In the genomic region with DNA sequence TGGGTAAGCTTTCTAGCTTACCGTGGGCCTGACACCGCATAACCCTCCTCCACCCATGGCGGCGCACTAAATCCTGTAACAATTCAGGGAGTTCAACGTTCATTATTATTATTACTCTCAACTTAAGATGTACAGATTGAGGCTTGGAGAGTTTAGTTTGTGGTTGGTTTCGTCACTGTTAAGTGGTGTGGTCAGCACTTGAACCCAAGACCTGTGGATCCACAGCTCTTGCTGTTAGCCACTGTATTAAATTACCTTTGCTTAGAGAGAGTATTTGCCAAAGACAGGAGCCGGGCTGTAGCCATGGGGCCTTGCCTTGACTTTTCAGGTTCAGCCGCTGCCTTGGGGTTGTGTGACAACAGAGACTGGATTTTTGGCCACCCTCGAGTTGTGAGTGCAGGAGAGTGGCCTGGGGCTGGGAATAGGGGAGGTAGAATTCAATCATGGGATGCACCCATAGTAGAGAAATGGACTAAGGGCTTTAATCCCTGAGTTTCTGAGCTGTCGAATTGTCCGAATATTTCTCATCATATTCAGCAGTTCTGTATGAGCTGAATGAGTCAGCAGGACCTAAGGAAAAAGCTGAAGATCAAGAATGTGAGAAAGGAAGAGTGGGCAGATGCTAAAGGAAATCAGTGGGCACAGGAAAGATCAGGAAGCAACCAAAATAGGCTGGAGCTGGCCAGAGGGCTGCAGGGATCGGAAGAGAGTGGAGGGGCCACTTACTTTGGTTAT, we compare ENCODE assay signal across 10 cellular contexts. TPM values are rescaled to one million over a fixed set of nuclear protein-coding genes. Genes with fewer than 3 reads are reported as not detected.
DNase-seq lines count a peak whose midpoint lies in the region; ATAC-seq and TF ChIP-seq lines count a peak whose summit lies in the region.
"Had no signal": no experiment of that assay in that cellular context is flagged by ENCODE, and none has a peak within 500 bp of the region (broad histone marks: within the 10 kb centered on the region; RNA-seq: fewer than 3 reads in every experiment).

No MANE protein-coding gene starts in this region.

- peaks cover 39 to 75% of the 10 kb centered on the region in 2 experiments for H3K79me1 ChIP-seq in IMR-90 (ENCODE audit: low read depth in 1 of 2, low read length in 2 of 2)

- H3K9me1 ChIP-seq in IMR-90 (ENCODE audit: insufficient read depth, low read length) = peaks cover 38% of the 10 kb centered on the region

- H2AFZ ChIP-seq in IMR-90 (replicated peaks; ENCODE audit: low read length, poor library complexity) = peak overlapping the region; percentile 38

- H4K91ac ChIP-seq in IMR-90 (ENCODE audit: insufficient read depth, low read depth, low read length) = peak overlapping the region; percentile 89

- WGBS in IMR-90 (ENCODE audit: extremely low coverage in 2 of 2, insufficient read length in 1 of 2), 2 experiments = 63% methylated on average over 2 of the region's 12 CpGs; no CpG with 5 or more reads in 1 of the 2 experiments
- 76 to 83% methylated on average over 6 of the region's 12 CpGs for WGBS in mesodermal cell (ENCODE audit: insufficient coverage in 2 of 2), 2 experiments

- H3K4me1 Mint-ChIP-seq in chondrocyte (ENCODE audit: low read depth) = peaks cover 76% of the 10 kb centered on the region

- TF ChIP-seq RAD21 in IMR-90 (IDR thresholded peaks at IDR 0.05; ENCODE audit: low read length) = no peak

- peak overlapping the region; percentile 42 for H3K9ac ChIP-seq in IMR-90 (ENCODE audit: low read depth, low read length)
- H3K9ac ChIP-seq: KMS-11 had no signal

- no peak for TF ChIP-seq POLR2A in IMR-90 (IDR thresholded peaks at IDR 0.05; ENCODE audit: low read depth, low read length)

- H2BK120ac ChIP-seq in IMR-90 (ENCODE audit: low read depth, low read length) = peak overlapping the region; percentile 96

- DNase-seq in AG10803 (ENCODE audit: low read depth) (peak; percentile 86), IMR-90 (peak; percentile 93), chondrocyte (ENCODE audit: low spot score) (no peak), KBM-7 (no peak), posterior cingulate gyrus (no peak)
- no peak for DNase-seq in stimulated activated naive CD8-positive, alpha-beta T cell treated with anti-CD3 and anti-CD28 coated beads, Interleukin-15, Interleukin-2, amounts not matched to agents 100 U/mL and 50 U/mL, for 24 hours
- DNase-seq: T-helper 1 cell had no signal

- H2BK15ac ChIP-seq in IMR-90 (ENCODE audit: low read depth, low read length) = peak overlapping the region; percentile 93; the same call in 2 of the 3 replicates

- no peaks in the 10 kb centered on the region for H3K36me3 Mint-ChIP-seq in chondrocyte (ENCODE audit: low read depth)

- H3K4me1 ChIP-seq in IMR-90 (ENCODE audit: control insufficient read depth, insufficient read depth, low read length) (peaks cover 53% of the 10 kb centered on the region), mesodermal cell (ENCODE audit: control insufficient read depth, insufficient read depth, low read length, poor library complexity, severe bottlenecking) (peaks cover 39% of the 10 kb centered on the region)

- H2BK20ac ChIP-seq in IMR-90 (ENCODE audit: low read depth, low read length) = peak overlapping the region; percentile 95

- H3K4me3 ChIP-seq in AG10803 (ENCODE audit: low read length) (no peak overlapping the region), IMR-90 (ENCODE audit: insufficient read depth, low read depth, low read length) (no peak overlapping the region), mesodermal cell (ENCODE audit: extremely low read depth, insufficient read depth, low read length, poor library complexity, severe bottlenecking) (no peak overlapping the region)

- in situ Hi-C loops in IMR-90 (cut with MboI; ENCODE audit: low sequenced_read_pairs) (no loop called here), KBM-7 (cut with MboI; ENCODE audit: low pct_unique_long_range_greater_than_20kb, low sequenced_read_pairs) (no loop called here)

- H3K27ac ChIP-seq in IMR-90 (ENCODE audit: insufficient read depth, low read length) = peak overlapping the region; percentile 97
- peak overlapping the region; percentile 85 for H3K27ac ChIP-seq in mesodermal cell (ENCODE audit: low read depth, low read length, severe bottlenecking)
- H3K27ac ChIP-seq: KMS-11 had no signal

- H4K5ac ChIP-seq in IMR-90 (ENCODE audit: low read depth, low read length) = peak overlapping the region; percentile 89

- peak overlapping the region; percentile 75 for H3K56ac ChIP-seq in IMR-90 (ENCODE audit: extremely low read depth, insufficient read depth, low read length)

- H4K20me1 ChIP-seq in IMR-90 (ENCODE audit: insufficient read depth, low read length) = peaks cover 28% of the 10 kb centered on the region

- H3K14ac ChIP-seq in IMR-90 (replicated peaks; ENCODE audit: low read depth, low read length) = peak overlapping the region; percentile 95

- intact Hi-C loops in IMR-90 (cut with micrococcal nuclease) (no loop called here), posterior cingulate gyrus (cut with DNase I) (no loop called here)

- peak overlapping the region; percentile 73 for H3K4me2 ChIP-seq in IMR-90 (ENCODE audit: low read depth, low read length)
- H3K4me2 ChIP-seq: KMS-11 had no signal

- no peaks in the 10 kb centered on the region for H3K27me3 ChIP-seq in IMR-90 (ENCODE audit: control insufficient read depth, insufficient read depth, low read length)

- ATAC-seq in IMR-90 (ENCODE audit: low read depth) (peak; percentile 50), HG02981 (IDR thresholded peaks at IDR 0.05; ENCODE audit: unreplicated experiment) (no peak)
- ATAC-seq in stimulated activated naive CD8-positive, alpha-beta T cell treated with anti-CD3 and anti-CD28 coated beads, Interleukin-15, Interleukin-2, amounts not matched to agents 100 U/mL and 50 U/mL, for 24 hours = no peak

- peak overlapping the region; percentile 79 to 90 for H4K8ac ChIP-seq in IMR-90 (ENCODE audit: low read depth in 2 of 2, low read length in 2 of 2)

- peaks cover 5% of the 10 kb centered on the region for H3K9me3 Mint-ChIP-seq in chondrocyte (ENCODE audit: low read depth)

- peak overlapping the region; percentile 100 for H2AK5ac ChIP-seq in IMR-90 (ENCODE audit: low read depth, low read length)

- peak overlapping the region; percentile 93 for H3K18ac ChIP-seq in IMR-90 (ENCODE audit: low read depth, low read length)

- no TSS peak for BruUV-seq in IMR-90 (replicated peaks; lab: Mats Ljungman, UMichigan)

- H3K4ac ChIP-seq in IMR-90 (ENCODE audit: low read depth, low read length) = peak overlapping the region; percentile 98

- POLR2A ChIA-PET in IMR-90 (lab: Charles Lee; ENCODE audit: unreplicated experiment) = interaction anchor here (1.0 kb wide), 1 partner anchor 11 kb away, joined by 3 read pairs; no protein-coding TSS in a partner anchor

- H3K27me3 Mint-ChIP-seq in chondrocyte (ENCODE audit: low read depth) = no peaks in the 10 kb centered on the region

- H2AK9ac ChIP-seq in IMR-90 (replicated peaks; ENCODE audit: low read depth, low read length, poor library complexity) = peak overlapping the region; percentile 85

- H3K36me3 ChIP-seq in IMR-90 (ENCODE audit: control insufficient read depth, insufficient read depth, low read length) (peaks cover 11% of the 10 kb centered on the region), mesodermal cell (ENCODE audit: control insufficient read depth, insufficient read depth, low read length) (no peaks in the 10 kb centered on the region)

- peak overlapping the region; percentile 37 for H3K4me3 Mint-ChIP-seq in chondrocyte (ENCODE audit: unreplicated experiment)

- H3K27ac Mint-ChIP-seq in chondrocyte (ENCODE audit: unreplicated experiment) = peak overlapping the region; percentile 97

- H2BK5ac ChIP-seq in IMR-90 (ENCODE audit: low read depth, low read length, poor library complexity, severe bottlenecking) = peak overlapping the region; percentile 98

- peak overlapping the region; percentile 93 for H3K23ac ChIP-seq in IMR-90 (ENCODE audit: low read depth, low read length)

- dilution Hi-C loops in IMR-90 (cut with HindIII; ENCODE audit: low sequenced_read_pairs, unreplicated experiment) = no loop called here

- TF ChIP-seq CTCF in AG10803 (conservative IDR thresholded peaks at IDR 0.05; ENCODE audit: low read length) (no peak), IMR-90 (conservative IDR thresholded peaks at IDR 0.05; ENCODE audit: low read depth, low read length) (no peak), chondrocyte (IDR thresholded peaks at IDR 0.05) (peak; percentile 26)

- H3K9me3 ChIP-seq in IMR-90 (ENCODE audit: control insufficient read depth, insufficient read depth, low read length) (no peaks in the 10 kb centered on the region), mesodermal cell (ENCODE audit: control insufficient read depth, low read length) (no peaks in the 10 kb centered on the region)

- CTCF ChIA-PET in IMR-90 (lab: Yijun Ruan, JAX) = interaction anchor here (0.6 to 2.7 kb wide), 3 partner anchors 12 to 23 kb away, joined by 3 to 10 read pairs (median 3); no protein-coding TSS in a partner anchor

TF ChIP-seq in IMR-90, 13 proteins besides CTCF, POLR2A, EP300 and RAD21 (continues in another document):
- TF ChIP-seq CHD1 (IDR thresholded peaks at IDR 0.05; ENCODE audit: low read depth, low read length) = 0 out of 2 replicates have a peak, but pooled peaks have one; percentile 84
- TF ChIP-seq BHLHE40 (IDR thresholded peaks at IDR 0.05; ENCODE audit: low read depth, low read length) = peak; percentile 20; the same call in 1 of the 2 replicates
- TF ChIP-seq MAFK (IDR thresholded peaks at IDR 0.05; ENCODE audit: low read depth, low read length) = peak; percentile 79
- TF ChIP-seq, protein P1, sequence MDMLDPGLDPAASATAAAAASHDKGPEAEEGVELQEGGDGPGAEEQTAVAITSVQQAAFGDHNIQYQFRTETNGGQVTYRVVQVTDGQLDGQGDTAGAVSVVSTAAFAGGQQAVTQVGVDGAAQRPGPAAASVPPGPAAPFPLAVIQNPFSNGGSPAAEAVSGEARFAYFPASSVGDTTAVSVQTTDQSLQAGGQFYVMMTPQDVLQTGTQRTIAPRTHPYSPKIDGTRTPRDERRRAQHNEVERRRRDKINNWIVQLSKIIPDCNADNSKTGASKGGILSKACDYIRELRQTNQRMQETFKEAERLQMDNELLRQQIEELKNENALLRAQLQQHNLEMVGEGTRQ (IDR thresholded peaks at IDR 0.05; ENCODE audit: low read depth, low read length) = no peak
- TF ChIP-seq CEBPB (IDR thresholded peaks at IDR 0.05; ENCODE audit: low read depth, low read length) = no peak

RNA-seq across cellular contexts. Expression of a gene that starts 44.6 kb away (rescaled TPM):
- total RNA-seq in IMR-90 (2012; rRNA removed) (40.9 and 44.2 TPM in 2 replicates), chondrocyte (34.2 to 44.1 TPM (median 34.5 TPM) in 3 replicates)
- 12.8 and 19.0 TPM in 2 replicates for polyA plus RNA-seq in IMR-90 (2012; rRNA removed)
- 1.8 and 2.5 TPM in 2 replicates for polyA plus RNA-seq in IMR-90 (2012; cell fraction: cytosol; rRNA removed)
- polyA plus RNA-seq in IMR-90 (2012; cell fraction: nucleus; rRNA removed; ENCODE audit: low replicate concordance) = 7.0 and 36.5 TPM in 2 replicates
- polyA plus RNA-seq in mesodermal cell (2013, experiment 1 of 2) = 35.1 TPM
- polyA plus RNA-seq in mesodermal cell (2013, experiment 2 of 2) = 37.1 TPM

RNA-seq across cellular contexts. Expression of a gene that starts 50.1 kb away (rescaled TPM):
- total RNA-seq in IMR-90 (2012; rRNA removed) (21.5 and 22.5 TPM in 2 replicates), chondrocyte (20.0 to 32.0 TPM (median 29.6 TPM) in 3 replicates)
- 20.5 and 20.9 TPM in 2 replicates for polyA plus RNA-seq in IMR-90 (2012; rRNA removed)
- 12.3 and 13.9 TPM in 2 replicates for polyA plus RNA-seq in IMR-90 (2012; cell fraction: cytosol; rRNA removed)
- 52.7 and 53.0 TPM in 2 replicates for polyA plus RNA-seq in IMR-90 (2012; cell fraction: nucleus; rRNA removed; ENCODE audit: low replicate concordance)
- polyA plus RNA-seq in mesodermal cell (2013, experiment 1 of 2) = 14.0 TPM
- polyA plus RNA-seq in mesodermal cell (2013, experiment 2 of 2) = 8.5 TPM

Comparison
In these comparisons a context has a peak if more than half of its experiments do, and no peak if none do; other contexts are left out.
1. DNase-seq: peak in AG10803 (single experiment) and IMR-90 (single experiment); none in chondrocyte (single experiment), stimulated activated naive CD8-positive, alpha-beta T cell treated with anti-CD3 and anti-CD28 coated beads, Interleukin-15, Interleukin-2, amounts not matched to agents 100 U/mL and 50 U/mL, for 24 hours (single experiment), KBM-7 (single experiment) and posterior cingulate gyrus (0 of 10).